31 cellular contexts compared by ENCODE assay signal in the genomic region with DNA sequence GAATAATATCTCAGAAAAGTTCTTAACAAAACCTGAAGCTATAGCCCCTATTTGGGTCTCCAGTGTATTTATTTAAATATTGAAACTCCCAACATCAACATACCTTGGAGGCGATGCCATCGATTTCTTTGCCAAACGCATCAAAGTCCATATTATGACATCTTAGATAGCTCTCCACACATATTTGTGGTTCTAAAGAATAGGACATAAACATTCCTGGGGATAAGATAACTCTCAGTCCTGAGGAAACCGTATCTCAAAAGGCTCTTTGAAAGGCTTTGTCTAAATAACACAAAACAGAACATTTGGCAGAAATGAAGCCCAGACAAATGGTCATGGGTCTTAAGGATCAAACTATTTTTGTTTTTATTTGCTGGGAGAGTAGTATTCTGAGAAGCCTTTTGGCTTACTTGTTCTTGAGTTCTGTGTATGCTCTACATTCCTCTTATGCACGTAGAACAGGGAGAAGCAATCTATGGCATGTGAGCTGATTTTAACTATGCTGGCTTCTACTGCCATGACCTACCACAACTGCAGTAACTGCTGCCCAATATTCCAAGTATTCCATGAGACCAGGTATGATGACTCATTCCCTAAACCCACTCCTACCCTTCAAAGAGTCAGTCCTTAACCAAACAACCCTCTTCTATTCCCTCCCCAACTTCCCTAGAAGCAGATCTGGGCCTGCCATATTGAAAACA.
"Had no signal": no experiment of that assay in that cellular context is flagged by ENCODE, and none has a peak within 500 bp of the region (broad histone marks: within the 10 kb centered on the region; RNA-seq: fewer than 3 reads in every experiment).

No MANE protein-coding gene starts in this region.

- H3K9me3 ChIP-seq: body of pancreas, breast epithelium, colonic mucosa had no signal

- H3K27me3 ChIP-seq: body of pancreas, breast epithelium, cardiac muscle cell, colonic mucosa had no signal

- DNase-seq: activated CD4-positive, alpha-beta memory T cell treated with anti-CD3 and anti-CD28 coated beads, Interleukin-2, amount 10 ng/mL, durations not matched to agents 7 days and 5 days; activated CD4-positive, alpha-beta T cell treated with anti-CD3 and anti-CD28 coated beads for 1 hour; activated CD4-positive, alpha-beta T cell treated with anti-CD3 and anti-CD28 coated beads for 4 hours; activated CD4-positive, alpha-beta T cell treated with anti-CD3 and anti-CD28 coated beads, Interleukin-2, amount 10 ng/mL, durations not matched to agents 7 days and 5 days; activated CD4-positive, alpha-beta T cell treated with anti-CD3 and anti-CD28 coated beads, Interleukin-2, amount 50 U/mL, for 4 hours; activated CD8-positive, alpha-beta memory T cell treated with anti-CD3 and anti-CD28 coated beads for 24 hours; activated effector memory CD4-positive, alpha-beta T cell treated with Interleukin-2 at 50 U/mL for 16 hours; activated gamma-delta T cell treated with Interleukin-2 at 50 U/mL for 16 hours; activated naive CD4-positive, alpha-beta T cell treated with anti-CD3 and anti-CD28 coated beads, Interleukin-2, amount 50 U/mL, for 16 hours; activated naive CD4-positive, alpha-beta T cell treated with Interleukin-2 at 50 U/mL for 16 hours; activated T-cell treated with anti-CD3 and anti-CD28 coated beads, Interleukin-2, amount 50 U/mL, for 4 hours; amniotic stem cell; anterior cingulate cortex; body of pancreas; central memory CD4-positive, alpha-beta T cell; cerebellar nuclear complex; colonic mucosa; effector CD8-positive, alpha-beta T cell; head of caudate nucleus; T-helper 2 cell had no signal

- H3K36me3 ChIP-seq: breast epithelium, cardiac muscle cell, colonic mucosa had no signal

- H3K4me1 ChIP-seq: body of pancreas, breast epithelium, colonic mucosa had no signal

- H3K27ac ChIP-seq: body of pancreas, breast epithelium, cardiac muscle cell, colonic mucosa, epithelial cell of prostate, VCaP had no signal

- ATAC-seq: activated T-cell treated with anti-CD3 and anti-CD28 coated beads, Interleukin-2, amount 50 U/mL, for 4 hours; activated T-helper 17 cell treated with anti-CD3 and anti-CD28 coated beads, Interleukin-2, amount 50 U/mL, for 72 hours; body of pancreas; WTC11 had no signal

- FAIRE-seq: astrocyte, endometrium, endothelial cell of umbilical vein, frontal cortex, TTC549 had no signal

- H3K4me3 ChIP-seq: body of pancreas, breast epithelium, cardiac muscle cell, colonic mucosa had no signal
